ENCODE assay signal across 26 cellular contexts in the genomic region with DNA sequence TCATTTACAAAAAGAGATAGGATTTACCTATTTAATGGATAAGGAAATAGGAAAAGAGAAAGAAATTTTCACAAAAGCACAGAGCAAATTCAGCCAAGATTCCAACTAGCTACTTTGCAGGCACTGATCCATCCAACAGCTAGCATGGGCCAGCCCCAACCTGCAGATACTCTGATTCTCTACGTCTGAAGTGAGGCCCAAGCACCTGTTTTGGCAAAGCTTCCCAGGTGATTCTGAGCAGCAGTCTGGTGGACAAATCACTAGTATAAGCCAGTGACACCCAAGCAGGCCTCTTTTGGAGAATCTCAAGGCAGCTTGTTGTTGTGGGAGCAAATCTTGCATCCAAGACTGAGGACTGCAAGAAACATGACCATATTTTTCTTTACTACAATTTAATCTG. TPM values are rescaled to one million over a fixed set of nuclear protein-coding genes. Genes with fewer than 3 reads are reported as not detected.
"Had no signal": no experiment of that assay in that cellular context is flagged by ENCODE, and none has a peak within 500 bp of the region (broad histone marks: within the 10 kb centered on the region; RNA-seq: fewer than 3 reads in every experiment).

No MANE protein-coding gene starts in this region.

- DNase-seq: activated CD4-positive, alpha-beta T cell treated with anti-CD3 and anti-CD28 coated beads, Interleukin-2, amount 50 U/mL, for 1 hour; activated CD4-positive, CD25-positive, alpha-beta regulatory T cell treated with anti-CD3 and anti-CD28 coated beads, Interleukin-2, amount 50 U/mL, for 72 hours; activated CD8-positive, alpha-beta memory T cell treated with anti-CD3 and anti-CD28 coated beads, Interleukin-2, amount 50 U/mL, for 4 hours; activated effector memory CD4-positive, alpha-beta T cell treated with Interleukin-2 at 50 U/mL for 16 hours; activated naive CD4-positive, alpha-beta T cell treated with anti-CD3 and anti-CD28 coated beads, Interleukin-2, amount 50 U/mL, for 16 hours; activated T-cell treated with anti-CD3 and anti-CD28 coated beads, Interleukin-2, amount 50 U/mL, for 4 hours; aorta; brain microvascular endothelial cell; heart right ventricle; mesenchymal stem cell; mucosa of descending colon; naive B cell; psoas muscle; right cardiac atrium; small intestine; stimulated activated CD4-positive, alpha-beta T cell treated with anti-CD3 and anti-CD28 coated beads, Interleukin-15, amount 100 ng/mL, for 24 hours; stimulated activated CD4-positive, alpha-beta T cell treated with anti-CD3 and anti-CD28 coated beads, Interleukin-2, amount 100 ng/mL, for 48 hours had no signal

- H3K27ac Mint-ChIP-seq: stimulated activated naive CD8-positive, alpha-beta T cell treated with anti-CD3 and anti-CD28 coated beads, Interleukin-15, Interleukin-2, amounts not matched to agents 100 ng/mL and 50 ng/mL, for 24 hours had no signal

- H3K4me1 Mint-ChIP-seq: naive B cell had no signal

- ATAC-seq: activated T-cell treated with anti-CD3 and anti-CD28 coated beads, Interleukin-2, amount 50 U/mL, for 4 hours; heart right ventricle; psoas muscle; right cardiac atrium had no signal

- H3K4me3 Mint-ChIP-seq: activated T-cell treated with anti-CD3 and anti-CD28 coated beads, Interleukin-2, amount 50 U/mL, for 4 hours; naive B cell; neural crest cell; stimulated activated naive CD8-positive, alpha-beta T cell treated with anti-CD3 and anti-CD28 coated beads, Interleukin-15, Interleukin-2, amounts not matched to agents 100 ng/mL and 50 ng/mL, for 24 hours had no signal

- FAIRE-seq: endometrium, small intestine, urothelium cell line had no signal

- H3K27ac ChIP-seq: brain microvascular endothelial cell, coronary artery, esophagus muscularis mucosa, heart right ventricle, psoas muscle, tibial nerve, VCaP had no signal

RNA-seq across cellular contexts. Expression of gene CALB2, which starts 20.9 kb away (rescaled TPM):
- total RNA-seq: activated T-cell treated with anti-CD3 and anti-CD28 coated beads, Interleukin-2, amount 50 U/mL, for 4 hours; liver; neural crest cell had no signal
